24 cellular contexts compared by ENCODE assay signal in genomic region chr11:100545970-100546369, GRCh38.
"Had no signal": no experiment of that assay in that cellular context is flagged by ENCODE, and none has a peak within 500 bp of the region (broad histone marks: within the 10 kb centered on the region; RNA-seq: fewer than 3 reads in every experiment).

No MANE protein-coding gene starts in this region.

- H3K79me2 ChIP-seq: parathyroid adenoma had no signal

- DNase-seq: esophagus squamous epithelium; foreskin fibroblast; glutamatergic neuron; islet precursor cell; left ventricle myocardium inferior; mesendoderm; naive B cell; psoas muscle; retina; sigmoid colon; stimulated activated CD4-positive, alpha-beta T cell treated with anti-CD3 and anti-CD28 coated beads, Interleukin-12 subunit alpha, Interleukin-12 subunit beta, amount 100 ng/mL, for 4 hours; stimulated activated CD4-positive, alpha-beta T cell treated with anti-CD3 and anti-CD28 coated beads, Interleukin-4, amount 100 ng/mL, for 1 hour; stimulated activated CD8-positive, alpha-beta memory T cell treated with anti-CD3 and anti-CD28 coated beads, Interleukin-4, amount 100 ng/mL, for 48 hours; stimulated activated naive CD8-positive, alpha-beta T cell treated with anti-CD3 and anti-CD28 coated beads, Interleukin-15, Interleukin-2, amounts not matched to agents 100 U/mL and 50 U/mL, for 24 hours; tibial artery; upper lobe of left lung; uterus had no signal

- H3K27ac ChIP-seq: colonic mucosa, esophagus squamous epithelium, gastroesophageal sphincter, left ventricle myocardium inferior, parathyroid adenoma, psoas muscle, sigmoid colon, skin epidermis, tibial artery, upper lobe of left lung, uterus had no signal

- H3K36me3 Mint-ChIP-seq: naive B cell; stimulated activated effector memory CD8-positive, alpha-beta T cell treated with anti-CD3 and anti-CD28 coated beads, Interleukin-12 subunit alpha, Interleukin-12 subunit beta, amount 100 ng/mL, for 72 hours had no signal

- H3K4me1 ChIP-seq: colonic mucosa, parathyroid adenoma, psoas muscle, tibial artery, upper lobe of left lung, uterus had no signal

- H3K4me3 ChIP-seq: colonic mucosa, esophagus squamous epithelium, gastroesophageal sphincter, left ventricle myocardium inferior, lung, psoas muscle, sigmoid colon, skin epidermis, tibial artery, upper lobe of left lung, uterus had no signal

- H3K9me3 Mint-ChIP-seq: naive B cell, nephron had no signal

- H3K9ac ChIP-seq: parathyroid adenoma had no signal

- H2AFZ ChIP-seq: parathyroid adenoma had no signal

- ATAC-seq: gastroesophageal sphincter; psoas muscle; stimulated activated effector memory CD8-positive, alpha-beta T cell treated with anti-CD3 and anti-CD28 coated beads, Interleukin-12 subunit alpha, Interleukin-12 subunit beta, amount 100 ng/mL, for 72 hours; stimulated activated naive CD8-positive, alpha-beta T cell treated with anti-CD3 and anti-CD28 coated beads, Interleukin-15, Interleukin-2, amounts not matched to agents 100 U/mL and 50 U/mL, for 24 hours had no signal

- H3K27me3 ChIP-seq: colonic mucosa, esophagus squamous epithelium, gastroesophageal sphincter, sigmoid colon, tibial artery, upper lobe of left lung, uterus had no signal

- H3K4me3 Mint-ChIP-seq: naive B cell; nephron; stimulated activated effector memory CD8-positive, alpha-beta T cell treated with anti-CD3 and anti-CD28 coated beads, Interleukin-12 subunit alpha, Interleukin-12 subunit beta, amount 100 ng/mL, for 72 hours had no signal

- H3K36me3 ChIP-seq: colonic mucosa, esophagus squamous epithelium, gastroesophageal sphincter, left ventricle myocardium inferior, sigmoid colon, tibial artery, upper lobe of left lung, uterus had no signal

- H3K27ac Mint-ChIP-seq: naive B cell; nephron; stimulated activated effector memory CD8-positive, alpha-beta T cell treated with anti-CD3 and anti-CD28 coated beads, Interleukin-12 subunit alpha, Interleukin-12 subunit beta, amount 100 ng/mL, for 72 hours had no signal

- H3K9me3 ChIP-seq: colonic mucosa, esophagus squamous epithelium, gastroesophageal sphincter, left ventricle myocardium inferior, psoas muscle, sigmoid colon, tibial artery, upper lobe of left lung, uterus had no signal

- H3K4me1 Mint-ChIP-seq: naive B cell; nephron; stimulated activated effector memory CD8-positive, alpha-beta T cell treated with anti-CD3 and anti-CD28 coated beads, Interleukin-12 subunit alpha, Interleukin-12 subunit beta, amount 100 ng/mL, for 72 hours had no signal
